In genomic region chr10:110200518-110200917, GRCh38 we compare ENCODE assay signal across 12 cellular contexts.
"Had no signal": no experiment of that assay in that cellular context is flagged by ENCODE, and none has a peak within 500 bp of the region (broad histone marks: within the 10 kb centered on the region; RNA-seq: fewer than 3 reads in every experiment).

No MANE protein-coding gene starts in this region.

- ATAC-seq: left lobe of liver had no signal

- DNase-seq: activated CD4-positive, CD25-positive, alpha-beta regulatory T cell treated with anti-CD3 and anti-CD28 coated beads, Interleukin-2, amount 50 U/mL, for 72 hours; activated naive CD4-positive, alpha-beta T cell treated with anti-CD3 and anti-CD28 coated beads for 36 hours; midbrain; naive B cell; sigmoid colon; stimulated activated CD4-positive, alpha-beta T cell treated with anti-CD3 and anti-CD28 coated beads, Interleukin-12 subunit alpha, Interleukin-12 subunit beta, amount 100 ng/mL, for 4 hours; stimulated activated CD4-positive, alpha-beta T cell treated with anti-CD3 and anti-CD28 coated beads, Interleukin-2, amount 100 ng/mL, for 24 hours; T-helper 9 cell had no signal

- H3K4me1 Mint-ChIP-seq: naive B cell had no signal

- H3K4me2 ChIP-seq: neural progenitor cell had no signal

- H3K4me1 ChIP-seq: adrenal gland, sigmoid colon had no signal

- H3K27ac Mint-ChIP-seq: activated naive CD4-positive, alpha-beta T cell treated with anti-CD3 and anti-CD28 coated beads for 36 hours; activated T-helper 2 cell treated with anti-CD3 and anti-CD28 coated beads, Interferon-gamma antibody, Interleukin-2, Interleukin-4, amounts not matched to agents 10 μg/mL and 5 μg/mL and 100 μg/mL, durations not matched to agents 14 hours and 24 hours and 36 hours; naive B cell; neural progenitor cell had no signal

- H2AFZ ChIP-seq: neural progenitor cell had no signal

- H3K36me3 Mint-ChIP-seq: naive B cell, neural progenitor cell had no signal

- H3K9me3 ChIP-seq: adrenal gland, sigmoid colon had no signal

- H3K27me3 ChIP-seq: adrenal gland, sigmoid colon had no signal

- H3K9me3 Mint-ChIP-seq: activated naive CD4-positive, alpha-beta T cell treated with anti-CD3 and anti-CD28 coated beads for 36 hours; activated T-helper 2 cell treated with anti-CD3 and anti-CD28 coated beads, Interferon-gamma antibody, Interleukin-2, Interleukin-4, amounts not matched to agents 10 μg/mL and 5 μg/mL and 100 μg/mL, durations not matched to agents 14 hours and 24 hours and 36 hours; naive B cell; neural progenitor cell had no signal

- H3K27ac ChIP-seq: adrenal gland, neural progenitor cell, sigmoid colon had no signal

- H3K4me3 ChIP-seq: adrenal gland, neural progenitor cell, sigmoid colon had no signal

- H3K36me3 ChIP-seq: adrenal gland, neural progenitor cell, sigmoid colon had no signal

- H3K9ac ChIP-seq: neural progenitor cell had no signal

- H3K4me3 Mint-ChIP-seq: activated naive CD4-positive, alpha-beta T cell treated with anti-CD3 and anti-CD28 coated beads for 36 hours; naive B cell; neural progenitor cell had no signal
